10 cellular contexts compared by ENCODE assay signal in the genomic region with DNA sequence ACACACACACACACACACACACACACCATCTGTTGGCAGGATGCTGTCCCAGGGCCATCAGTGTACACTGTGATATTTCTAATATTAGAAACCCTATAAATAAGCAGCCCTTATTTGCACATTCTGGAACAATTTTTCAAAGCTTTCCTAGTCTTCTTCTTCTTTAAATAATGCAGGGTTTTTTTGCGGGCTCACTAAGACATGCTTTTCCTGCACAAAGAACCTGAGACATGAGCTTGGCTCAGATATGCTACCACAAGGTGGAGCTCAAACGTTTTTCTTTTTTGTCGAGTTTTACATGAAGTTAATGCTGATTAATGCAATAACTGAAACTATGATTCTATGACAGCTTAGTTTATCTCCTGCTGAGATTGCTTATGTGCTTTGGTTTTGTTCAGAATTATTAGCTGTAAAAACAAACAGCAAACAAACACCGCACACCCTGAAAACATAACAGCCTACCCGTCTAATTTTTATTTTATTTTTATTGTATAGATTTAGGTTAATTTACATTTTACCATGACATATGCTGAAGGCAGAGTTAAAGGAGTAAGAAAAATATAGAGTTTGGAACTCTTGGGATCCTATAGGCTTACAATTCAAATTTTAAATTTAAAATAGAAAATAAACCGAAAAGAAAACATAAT.
DNase-seq lines count a peak whose midpoint lies in the region; ATAC-seq and TF ChIP-seq lines count a peak whose summit lies in the region.
"Had no signal": no experiment of that assay in that cellular context is flagged by ENCODE, and none has a peak within 500 bp of the region (broad histone marks: within the 10 kb centered on the region; RNA-seq: fewer than 3 reads in every experiment).

No MANE protein-coding gene starts in this region.

- H3K27ac Mint-ChIP-seq in MCF 10A (ENCODE audit: low read depth, unreplicated experiment) (no peak overlapping the region), type B pancreatic cell (no peak overlapping the region)
- H3K27ac Mint-ChIP-seq: IgD-negative memory B cell, memory B cell had no signal

- peak; percentile 41 for TF ChIP-seq CTCF in MCF 10A (IDR thresholded peaks at IDR 0.05; ENCODE audit: unreplicated experiment)
- peak; percentile 80 for TF ChIP-seq CTCF in type B pancreatic cell (conservative IDR thresholded peaks at IDR 0.05)

- peak; percentile 44 for ATAC-seq in GM18502 (IDR thresholded peaks at IDR 0.05; ENCODE audit: poor library complexity, unreplicated experiment)
- ATAC-seq in activated CD4-positive, CD25-positive, alpha-beta regulatory T cell treated with anti-CD3 and anti-CD28 coated beads, Interleukin-2, amount 50 U/mL, for 24 hours, result no peak

- H3K27me3 Mint-ChIP-seq in MCF 10A (ENCODE audit: insufficient read depth, unreplicated experiment), result peaks cover 9% of the 10 kb centered on the region
- no peaks in the 10 kb centered on the region for H3K27me3 Mint-ChIP-seq in type B pancreatic cell
- H3K27me3 Mint-ChIP-seq: IgD-negative memory B cell, memory B cell had no signal

- H3K36me3 Mint-ChIP-seq in MCF 10A (ENCODE audit: insufficient read depth, unreplicated experiment) (no peaks in the 10 kb centered on the region), type B pancreatic cell (no peaks in the 10 kb centered on the region)
- H3K36me3 Mint-ChIP-seq: IgD-negative memory B cell, memory B cell had no signal

- H3K4me1 Mint-ChIP-seq in MCF 10A (ENCODE audit: insufficient read depth, unreplicated experiment) (no peaks in the 10 kb centered on the region), type B pancreatic cell (ENCODE audit: unreplicated experiment) (peaks cover 14% of the 10 kb centered on the region)

- intact Hi-C loops in MCF 10A (cut with micrococcal nuclease), result loop anchor here (5.0 kb wide), 3 partner anchors 165 to 325 kb away; no protein-coding TSS in a partner anchor

- H3K9me3 Mint-ChIP-seq in MCF 10A (ENCODE audit: unreplicated experiment) (no peaks in the 10 kb centered on the region), type B pancreatic cell (no peaks in the 10 kb centered on the region)
- H3K9me3 Mint-ChIP-seq: IgD-negative memory B cell, memory B cell had no signal

- POLR2A ChIA-PET in MCF 10A (lab: Yijun Ruan, JAX), result interaction anchor here (0.6 to 1.0 kb wide), 2 partner anchors 166 to 828 kb away, joined by 3 read pairs; no protein-coding TSS in a partner anchor

- no peak overlapping the region for H3K4me3 Mint-ChIP-seq in MCF 10A (ENCODE audit: unreplicated experiment)
- H3K4me3 Mint-ChIP-seq in type B pancreatic cell, result no peak overlapping the region
- H3K4me3 Mint-ChIP-seq: IgD-negative memory B cell, memory B cell had no signal

- CTCF ChIA-PET in MCF 10A (lab: Yijun Ruan, JAX), result interaction anchor here (0.6 to 3.3 kb wide), 60 partner anchors 10 to 1431 kb away, joined by 3 to 58 read pairs (median 4); no protein-coding TSS in a partner anchor

- DNase-seq in AML-193 (lab: John Stamatoyannopoulos, UW) (peak; percentile 48 to 54), NCI-H1105 treated with DMSO at 0.1 percent for 48 hours (lab: John Stamatoyannopoulos, UW) (peak; percentile 45), MCF 10A (ENCODE audit: unreplicated experiment) (peak; percentile 64), kidney glomerular epithelial cell (lab: John Stamatoyannopoulos, UW) (peak; percentile 29), type B pancreatic cell (ENCODE audit: extremely low spot score, unreplicated experiment) (no peak)
- no peak for DNase-seq in stimulated activated naive CD4-positive, alpha-beta T cell treated with Interleukin-2 at 50 U/mL for 16 hours (lab: John Stamatoyannopoulos, UW)

- BruUV-seq in MCF 10A (replicated peaks; lab: Mats Ljungman, UMichigan), result no TSS peak

Comparison
In these comparisons a context has a peak if more than half of its experiments do, and no peak if none do; other contexts are left out.
1. DNase-seq: peak in AML-193 (2 of 2), NCI-H1105 treated with DMSO at 0.1 percent for 48 hours (single experiment), MCF 10A (single experiment) and kidney glomerular epithelial cell (single experiment); none in type B pancreatic cell (single experiment) and stimulated activated naive CD4-positive, alpha-beta T cell treated with Interleukin-2 at 50 U/mL for 16 hours (single experiment).